In genomic region chr14:101363880-101364391, GRCh38 we compare ENCODE assay signal across 1 cellular context.
TF ChIP-seq lines count a peak whose summit lies in the region.

No MANE protein-coding gene starts in this region.

TF ChIP-seq in HepG2, 621 proteins besides CTCF, POLR2A, EP300 and RAD21:
- peak; percentile 39; the same call in 1 of the 2 replicates for TF ChIP-seq ZNF687 (CRISPR knock-in tag; IDR thresholded peaks at IDR 0.05)
- TF ChIP-seq CHD2 (IDR thresholded peaks at IDR 0.05; ENCODE audit: low read depth, low read length), result no peak
- peak; percentile 5; the same call in 1 of the 2 replicates for TF ChIP-seq ZNF274 (CRISPR knock-in tag; IDR thresholded peaks at IDR 0.05)
